20 cellular contexts compared by ENCODE assay signal in genomic region chr22:45868586-45869443, GRCh38.
DNase-seq lines count a peak whose midpoint lies in the region; ATAC-seq lines count a peak whose summit lies in the region.
"Had no signal": no experiment of that assay in that cellular context is flagged by ENCODE, and none has a peak within 500 bp of the region (broad histone marks: within the 10 kb centered on the region; RNA-seq: fewer than 3 reads in every experiment).

No MANE protein-coding gene starts in this region.

- H3K27ac Mint-ChIP-seq in central memory CD8-positive, alpha-beta T cell (ENCODE audit: low read depth): peak overlapping the region; percentile 44
- H3K27ac Mint-ChIP-seq in stimulated activated naive B cell treated with anti-CD40 and anti-IgM and Interleukin-4, amounts not matched to agents 10 μg/mL and 1 μg/mL and 100 μg/mL, for 72 hours: peak overlapping the region; percentile 4
- H3K27ac Mint-ChIP-seq: activated naive CD8-positive, alpha-beta T cell treated with anti-CD3 and anti-CD28 coated beads, Interleukin-2, amount 50 U/mL, for 24 hours; memory B cell had no signal

- no peak overlapping the region for H2BK15ac ChIP-seq in mesendoderm (replicated peaks; ENCODE audit: low read depth)

- no peaks in the 10 kb centered on the region for H3K79me2 ChIP-seq in mesendoderm (ENCODE audit: control insufficient read depth, insufficient read depth, low read length)

- no peak overlapping the region for H3K56ac ChIP-seq in mesendoderm (ENCODE audit: low read length)

- H3K4me2 ChIP-seq in mesendoderm (ENCODE audit: low read length): no peak overlapping the region
- H3K4me2 ChIP-seq: BLaER1 treated with 17β-estradiol and CSF1 and Interleukin-3, amounts not matched to agents 10 nM and 100 nM had no signal

- no peak overlapping the region for H3K27ac ChIP-seq in mesendoderm (ENCODE audit: low read depth, low read length)
- H3K27ac ChIP-seq: BLaER1 treated with 17β-estradiol and CSF1 and Interleukin-3, amounts not matched to agents 10 nM and 100 nM; body of pancreas; coronary artery; suprapubic skin; uterus had no signal

- no peak overlapping the region for H3K4ac ChIP-seq in mesendoderm (ENCODE audit: low read depth, low read length)

- no peak overlapping the region for H3K4me3 Mint-ChIP-seq in central memory CD8-positive, alpha-beta T cell
- H3K4me3 Mint-ChIP-seq in stimulated activated naive B cell treated with anti-CD40 and anti-IgM and Interleukin-4, amounts not matched to agents 10 μg/mL and 1 μg/mL and 100 μg/mL, for 72 hours: peak overlapping the region in 1 of 2 donors; percentile 5
- H3K4me3 Mint-ChIP-seq: activated naive CD8-positive, alpha-beta T cell treated with anti-CD3 and anti-CD28 coated beads, Interleukin-2, amount 50 U/mL, for 24 hours; memory B cell had no signal

- no peak overlapping the region for H3K18ac ChIP-seq in mesendoderm (ENCODE audit: low read length)

- no peaks in the 10 kb centered on the region for H3K4me1 ChIP-seq in mesendoderm (ENCODE audit: control insufficient read depth, low read depth, low read length)

- H4K5ac ChIP-seq in mesendoderm (ENCODE audit: low read length): no peak overlapping the region

- no peak overlapping the region for H3K9ac ChIP-seq in mesendoderm (ENCODE audit: low read length)
- H3K9ac ChIP-seq: BLaER1 treated with 17β-estradiol and CSF1 and Interleukin-3, amounts not matched to agents 10 nM and 100 nM had no signal

- H3K36me3 ChIP-seq in mesendoderm (ENCODE audit: control insufficient read depth, insufficient read depth, low read length): no peaks in the 10 kb centered on the region
- H3K36me3 ChIP-seq: suprapubic skin, uterus had no signal

- ATAC-seq in central memory CD8-positive, alpha-beta T cell (replicated peaks; ENCODE audit: extremely low read depth, poor library complexity, severe bottlenecking): no peak
- ATAC-seq in stimulated activated naive B cell treated with anti-CD40 and anti-IgM and Interleukin-4, amounts not matched to agents 10 μg/mL and 1 μg/mL and 100 μg/mL, for 72 hours (replicated peaks): no peak
- ATAC-seq in HG02852 (IDR thresholded peaks at IDR 0.05; ENCODE audit: unreplicated experiment): no peak
- ATAC-seq: activated naive CD8-positive, alpha-beta T cell treated with anti-CD3 and anti-CD28 coated beads, Interleukin-2, amount 50 U/mL, for 24 hours; body of pancreas; naive thymus-derived CD8-positive, alpha-beta T cell had no signal

- H4K8ac ChIP-seq in mesendoderm (ENCODE audit: low read depth, low read length): no peak overlapping the region

- H3K27me3 Mint-ChIP-seq in central memory CD8-positive, alpha-beta T cell: peaks cover 48% of the 10 kb centered on the region
- H3K27me3 Mint-ChIP-seq in stimulated activated naive B cell treated with anti-CD40 and anti-IgM and Interleukin-4, amounts not matched to agents 10 μg/mL and 1 μg/mL and 100 μg/mL, for 72 hours: peaks cover 43 to 71% of the 10 kb centered on the region in 2 donors

- H3K9me3 Mint-ChIP-seq in central memory CD8-positive, alpha-beta T cell: peaks cover 8% of the 10 kb centered on the region
- peaks cover 8 to 10% of the 10 kb centered on the region in 2 donors for H3K9me3 Mint-ChIP-seq in stimulated activated naive B cell treated with anti-CD40 and anti-IgM and Interleukin-4, amounts not matched to agents 10 μg/mL and 1 μg/mL and 100 μg/mL, for 72 hours

- no peaks in the 10 kb centered on the region for H3K79me1 ChIP-seq in mesendoderm (ENCODE audit: low read length)

- H2AK5ac ChIP-seq in mesendoderm (ENCODE audit: low read length): no peak overlapping the region

- DNase-seq in activated effector memory CD4-positive, alpha-beta T cell treated with anti-CD3 and anti-CD28 coated beads, Interleukin-2, amount 50 U/mL, for 16 hours: peak; percentile 44
- DNase-seq in activated effector memory CD4-positive, alpha-beta T cell treated with Interleukin-2 at 50 U/mL for 16 hours: no peak
- DNase-seq in central memory CD8-positive, alpha-beta T cell (ENCODE audit: low spot score in 2 of 2): peak in 1 of 2 donors; percentile 9
- no peak for DNase-seq in mesendoderm
- DNase-seq in stimulated activated naive B cell treated with anti-CD40 and anti-IgM and Interleukin-4, amounts not matched to agents 10 μg/mL and 1 μg/mL and 100 μg/mL, for 72 hours: no peak
- no peak for DNase-seq in SIG-M5 treated with dmso at 0.1 percent for 504 hours (lab: John Stamatoyannopoulos, UW; ENCODE audit: unreplicated experiment)
- DNase-seq in SHP77 (lab: John Stamatoyannopoulos, UW): no peak
- DNase-seq: activated CD4-positive, alpha-beta T cell treated with anti-CD3 and anti-CD28 coated beads for 1 hour; activated naive CD8-positive, alpha-beta T cell treated with anti-CD3 and anti-CD28 coated beads, Interleukin-2, amount 50 U/mL, for 24 hours; body of pancreas; KG1; MV-4-11; naive thymus-derived CD8-positive, alpha-beta T cell; NCI-H1694 had no signal

- no peak overlapping the region for H3K4me3 ChIP-seq in mesendoderm (ENCODE audit: low read length)
- H3K4me3 ChIP-seq: BLaER1 treated with 17β-estradiol and CSF1 and Interleukin-3, amounts not matched to agents 10 nM and 100 nM; body of pancreas; coronary artery; uterus had no signal

- no peak overlapping the region for H2BK120ac ChIP-seq in mesendoderm (ENCODE audit: low read depth, low read length)

- peaks cover 29% of the 10 kb centered on the region for H3K27me3 ChIP-seq in mesendoderm (ENCODE audit: insufficient read depth, low read length, poor library complexity)
- H3K27me3 ChIP-seq: body of pancreas, uterus had no signal

- no peak overlapping the region for H2BK5ac ChIP-seq in mesendoderm (ENCODE audit: low read length)

- H3K36me3 Mint-ChIP-seq in central memory CD8-positive, alpha-beta T cell (ENCODE audit: insufficient read depth): peaks cover 2% of the 10 kb centered on the region
- peaks cover 13 to 23% of the 10 kb centered on the region in 2 donors for H3K36me3 Mint-ChIP-seq in stimulated activated naive B cell treated with anti-CD40 and anti-IgM and Interleukin-4, amounts not matched to agents 10 μg/mL and 1 μg/mL and 100 μg/mL, for 72 hours

- peak overlapping the region; percentile 97 for H3K23ac ChIP-seq in mesendoderm (ENCODE audit: low read length)

- WGBS in mesendoderm (ENCODE audit: extremely low coverage, insufficient coverage, low lambda C conversion rate): no CpG with 5 or more reads among the region's 21 CpGs

- H3K4me1 Mint-ChIP-seq in central memory CD8-positive, alpha-beta T cell: peaks cover 15% of the 10 kb centered on the region
- peaks cover 10 to 13% of the 10 kb centered on the region in 2 donors for H3K4me1 Mint-ChIP-seq in stimulated activated naive B cell treated with anti-CD40 and anti-IgM and Interleukin-4, amounts not matched to agents 10 μg/mL and 1 μg/mL and 100 μg/mL, for 72 hours
- H3K4me1 Mint-ChIP-seq: memory B cell had no signal
